ENCODE assay signal across 12 cellular contexts in the genomic region with DNA sequence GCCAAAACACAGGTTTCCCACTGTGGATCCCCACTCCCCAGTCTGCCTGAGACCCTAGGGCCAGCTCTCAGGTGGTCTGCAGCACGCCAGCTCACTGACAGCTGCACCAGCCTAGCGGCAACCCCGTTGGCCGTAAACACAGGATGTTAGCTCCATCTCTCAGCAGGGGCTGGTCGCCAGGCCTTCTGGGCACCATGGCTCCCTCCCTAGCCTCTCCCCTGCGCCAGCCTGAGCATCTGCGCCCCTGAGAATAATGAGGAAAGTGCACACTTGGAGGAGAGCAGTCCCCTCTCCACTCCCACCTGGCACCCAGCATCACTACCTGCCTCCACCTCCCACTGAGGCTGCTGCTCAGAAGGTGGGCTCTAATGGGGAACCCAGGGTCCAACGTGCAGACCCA. TPM values are rescaled to one million over a fixed set of nuclear protein-coding genes. Genes with fewer than 3 reads are reported as not detected.
DNase-seq lines count a peak whose midpoint lies in the region; ATAC-seq and TF ChIP-seq lines count a peak whose summit lies in the region.
"Had no signal": no experiment of that assay in that cellular context is flagged by ENCODE, and none has a peak within 500 bp of the region (broad histone marks: within the 10 kb centered on the region; RNA-seq: fewer than 3 reads in every experiment).

No MANE protein-coding gene starts in this region.

- no peak overlapping the region for H3K9ac ChIP-seq in mesenchymal stem cell (ENCODE audit: low read length)

- no peak for TF ChIP-seq POLR2A in stomach (IDR thresholded peaks at IDR 0.05)

- peaks cover 39% of the 10 kb centered on the region for H3K4me1 ChIP-seq in PC-9 (replicated peaks; ENCODE audit: insufficient read depth)
- peaks cover 50% of the 10 kb centered on the region for H3K4me1 ChIP-seq in mesenchymal stem cell (ENCODE audit: control insufficient read depth, insufficient read depth, low read depth, low read length)
- peaks cover 48 to 60% (median 54%) of the 10 kb centered on the region in 4 donors for H3K4me1 ChIP-seq in stomach

- intact Hi-C loops in PC-9 (cut with micrococcal nuclease; ENCODE audit: unreplicated experiment) (loop anchor here (5.0 to 10.0 kb wide), 2 partner anchors 56 to 148 kb away; a partner anchor contains a TSS), stomach (cut with DNase I; ENCODE audit: low total_unique reads) (no loop called here)

- H2BK15ac ChIP-seq in mesenchymal stem cell (ENCODE audit: low read depth, poor library complexity, severe bottlenecking): no peak overlapping the region

- H3K23ac ChIP-seq in mesenchymal stem cell (ENCODE audit: low read length in 2 of 2): peak overlapping the region in 1 of 2 experiments; percentile 17

- peak; percentile 32 for DNase-seq in G401 (ENCODE audit: low spot score)
- DNase-seq in PC-9: no peak
- no peak for DNase-seq in mesenchymal stem cell
- DNase-seq in stomach: no peak
- DNase-seq in MG63: no peak
- no peak for DNase-seq in medulla oblongata (ENCODE audit: extremely low spot score)

- H3K36me3 ChIP-seq in PC-9 (ENCODE audit: low read depth) (peaks cover 40% of the 10 kb centered on the region), mesenchymal stem cell (ENCODE audit: control insufficient read depth in 1 of 2, insufficient read depth in 2 of 2, low read depth in 1 of 2, low read length in 2 of 2) (peaks cover 66 to 72% of the 10 kb centered on the region in 2 experiments), stomach (peaks cover 60 to 94% (median 88%) of the 10 kb centered on the region in 4 donors), MG63 (peaks cover 97% of the 10 kb centered on the region)

- CTCF ChIA-PET in PC-9 (lab: Charles Lee): interaction anchor here (0.6 kb wide), 1 partner anchor 8 kb away, joined by 6 read pairs; no protein-coding TSS in a partner anchor

- no peak overlapping the region for H2BK5ac ChIP-seq in mesenchymal stem cell (ENCODE audit: low read depth, low read length, poor library complexity, severe bottlenecking)

- POLR2A ChIA-PET in PC-9 (lab: Charles Lee; ENCODE audit: unreplicated experiment): interaction anchor here (0.6 kb wide), 1 partner anchor 161 kb away, joined by 38 read pairs; no protein-coding TSS in a partner anchor

- H2AK5ac ChIP-seq in mesenchymal stem cell (ENCODE audit: low read length, severe bottlenecking): peak overlapping the region; percentile 3

- no peak overlapping the region for H2BK120ac ChIP-seq in mesenchymal stem cell (ENCODE audit: low read depth, low read length)

- peaks cover 53% of the 10 kb centered on the region for H3K79me1 ChIP-seq in mesenchymal stem cell (replicated peaks; ENCODE audit: low read length, poor library complexity, severe bottlenecking)

- H3K4me3 ChIP-seq in PC-9 (no peak overlapping the region), mesenchymal stem cell (ENCODE audit: insufficient read depth in 1 of 2, low read depth in 1 of 2, low read length in 2 of 2) (no peak overlapping the region), stomach (no peak overlapping the region), MG63 (no peak overlapping the region)
- H3K4me3 ChIP-seq: hepatocyte, SK-N-MC had no signal

- 0 out of 2 replicates have a peak overlapping the region, but pooled peaks have one; percentile 62 for H3K27ac ChIP-seq in PC-9
- no peak overlapping the region for H3K27ac ChIP-seq in mesenchymal stem cell (ENCODE audit: low read length, poor library complexity, severe bottlenecking)
- H3K27ac ChIP-seq in stomach: peak overlapping the region in 4 of 5 donors; percentile 85 to 91 (median 88)
- H3K27ac ChIP-seq: HL-60, SK-N-MC had no signal

- H3F3A ChIP-seq in PC-9 (ENCODE audit: insufficient read depth, low read depth): peaks cover 44% of the 10 kb centered on the region

- H3K18ac ChIP-seq in mesenchymal stem cell (ENCODE audit: low read depth in 1 of 2, low read length in 2 of 2): no peak overlapping the region

- ATAC-seq in HG03108 (IDR thresholded peaks at IDR 0.05; ENCODE audit: unreplicated experiment) (no peak), HG03442 (IDR thresholded peaks at IDR 0.05; ENCODE audit: unreplicated experiment) (no peak)

- no peaks in the 10 kb centered on the region for H3K9me3 ChIP-seq in PC-9 (ENCODE audit: insufficient read depth, low read depth)
- H3K9me3 ChIP-seq in mesenchymal stem cell (ENCODE audit: control insufficient read depth, low read length): no peaks in the 10 kb centered on the region
- no peaks in the 10 kb centered on the region for H3K9me3 ChIP-seq in stomach
- no peaks in the 10 kb centered on the region for H3K9me3 ChIP-seq in MG63

- 83% methylated on average over 6 of the region's 8 CpGs for WGBS in mesenchymal stem cell
- 57 to 88% (median 83%) methylated on average over 5 to 8 of the region's 8 CpGs for WGBS in stomach, 5 donors

- in situ Hi-C loops in G401 (cut with HindIII; ENCODE audit: low sequenced_read_pairs): no loop called here

- no TSS peak for BruUV-seq in PC-9 (replicated peaks; lab: Mats Ljungman, UMichigan)

- no peak overlapping the region for H3K4ac ChIP-seq in mesenchymal stem cell (ENCODE audit: low read depth in 1 of 2, low read length in 2 of 2)

- H3K79me2 ChIP-seq in PC-9 (ENCODE audit: low read depth): peaks cover 69% of the 10 kb centered on the region

- no peak overlapping the region for H4K8ac ChIP-seq in mesenchymal stem cell (ENCODE audit: low read length)

- TF ChIP-seq EP300 in stomach (IDR thresholded peaks at IDR 0.05): no peak

- H3K9me2 ChIP-seq in PC-9 (ENCODE audit: insufficient read depth): no peaks in the 10 kb centered on the region

- no peak overlapping the region for H4K91ac ChIP-seq in mesenchymal stem cell (ENCODE audit: low read length)

- H3K27me3 ChIP-seq in PC-9 (ENCODE audit: insufficient read depth, low read depth) (no peaks in the 10 kb centered on the region), mesenchymal stem cell (ENCODE audit: control insufficient read depth in 1 of 2, insufficient read depth in 1 of 2, low read length in 2 of 2) (no peaks in the 10 kb centered on the region), stomach (no peaks in the 10 kb centered on the region), MG63 (no peaks in the 10 kb centered on the region)
- H3K27me3 ChIP-seq: hepatocyte had no signal

- no peak overlapping the region for H2BK12ac ChIP-seq in mesenchymal stem cell (ENCODE audit: low read length in 2 of 2)

- no peak overlapping the region for H3K14ac ChIP-seq in mesenchymal stem cell (ENCODE audit: low read length in 2 of 2)

- H3K4me2 ChIP-seq in PC-9 (no peak overlapping the region), mesenchymal stem cell (ENCODE audit: low read length, poor library complexity, severe bottlenecking) (no peak overlapping the region)
- H3K4me2 ChIP-seq: hepatocyte had no signal

- no peak overlapping the region for H2AFZ ChIP-seq in PC-9
- no peak overlapping the region for H2AFZ ChIP-seq in mesenchymal stem cell (ENCODE audit: low read depth, low read length)
- H2AFZ ChIP-seq: hepatocyte had no signal

- TF ChIP-seq CTCF in PC-9 (conservative IDR thresholded peaks at IDR 0.05) (no peak), stomach (IDR thresholded peaks at IDR 0.05) (no peak)

- H4K20me1 ChIP-seq in PC-9 (ENCODE audit: insufficient read depth): peaks cover 72% of the 10 kb centered on the region

RNA-seq across cellular contexts. Expression of a gene that starts 20.8 kb away (rescaled TPM):
- not detected in 2 replicates for total RNA-seq in G401 (2014; rRNA removed; shearing (Covaris generic))
- total RNA-seq in PC-9 (2021) (17.7 and 20.1 TPM in 2 replicates), stomach (1 to 10 TPM in 2 of 5 donors, not detected in 3; 1.1 to 4.2 TPM)
- polyA plus RNA-seq in mesenchymal stem cell (2013, experiment 1 of 2): 0.01 TPM
- polyA plus RNA-seq in mesenchymal stem cell (2013, experiment 2 of 2): not detected
- polyA plus RNA-seq in stomach: 10 to 100 TPM in 1 of 3 donors, under 1 TPM in 1, not detected in 1; 0.31 to 12.8 TPM
- total RNA-seq in MG63 (2014; rRNA removed; shearing (Covaris generic); ENCODE audit: low replicate concordance): not detected in 2 replicates

RNA-seq across cellular contexts. Expression of a gene that starts 52.3 kb away (rescaled TPM):
- total RNA-seq in G401 (2014; rRNA removed; shearing (Covaris generic)): 13.5 and 16.4 TPM in 2 replicates
- total RNA-seq in PC-9 (2021) (115 and 143 TPM in 2 replicates), stomach (10 to 100 TPM; 22.5 to 54.5 (median 24.4) TPM)
- polyA plus RNA-seq in mesenchymal stem cell (2013, experiment 1 of 2): 30.2 TPM
- polyA plus RNA-seq in mesenchymal stem cell (2013, experiment 2 of 2): 28.8 TPM
- 10 to 100 TPM in 1 of 3 donors, 1 to 10 TPM in 2; 1.2 to 12.6 (median 2.2) TPM for polyA plus RNA-seq in stomach
- total RNA-seq in MG63 (2014; rRNA removed; shearing (Covaris generic); ENCODE audit: low replicate concordance): 0.44 and 0.56 TPM in 2 replicates
- total RNA-seq: activated CD8-positive, alpha-beta memory T cell treated with anti-CD3 and anti-CD28 coated beads for 36 hours had no signal
